In the genomic region with DNA sequence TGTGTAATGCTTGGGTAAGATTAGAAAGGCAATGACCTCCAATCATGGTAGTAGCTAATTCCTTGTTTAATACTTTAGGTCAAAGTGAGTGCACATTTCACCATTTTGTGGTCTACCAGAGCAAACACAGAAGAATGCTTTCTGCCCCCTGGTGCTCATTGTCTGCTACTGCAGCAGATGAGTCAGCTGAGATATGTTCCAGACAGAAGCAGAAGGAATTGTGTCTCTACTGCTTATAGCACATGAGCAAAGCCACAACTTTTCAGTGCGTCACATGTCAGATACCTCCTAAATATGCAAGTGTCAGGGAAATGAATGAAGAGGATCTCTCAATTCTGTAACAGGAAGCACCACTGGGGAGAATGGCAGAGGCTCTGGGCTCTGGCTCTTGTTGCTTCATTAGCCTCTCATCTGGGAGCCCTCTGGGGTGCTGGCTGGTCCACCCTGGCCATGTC, we compare ENCODE assay signal across 8 cellular contexts.
DNase-seq lines count a peak whose midpoint lies in the region; ATAC-seq and TF ChIP-seq lines count a peak whose summit lies in the region.

No MANE protein-coding gene starts in this region.

- DNase-seq in DMS114 treated with DMSO at 0.1 percent for 48 hours (lab: John Stamatoyannopoulos, UW; ENCODE audit: unreplicated experiment) (peak; percentile 15), KG1 (lab: John Stamatoyannopoulos, UW) (peak; percentile 62), SHP77 treated with DMSO at 0.1 percent for 48 hours (lab: John Stamatoyannopoulos, UW) (peak; percentile 29), foreskin melanocyte (peak; percentile 100), osteoblast (ENCODE audit: insufficient read length, low spot score, missing footprints) (peak; percentile 81), testis (peak; percentile 89)
- peak; percentile 66 for DNase-seq in activated effector memory CD4-positive, alpha-beta T cell treated with Interleukin-2 at 50 U/mL for 16 hours

- ATAC-seq in GM21529 (IDR thresholded peaks at IDR 0.05; ENCODE audit: unreplicated experiment) = peak; percentile 83

- H3K27me3 ChIP-seq in osteoblast (ENCODE audit: insufficient read depth, low read length) = no peaks in the 10 kb centered on the region
- no peaks in the 10 kb centered on the region for H3K27me3 ChIP-seq in testis

- H3K36me3 ChIP-seq in osteoblast (ENCODE audit: insufficient read depth, low read length) (no peaks in the 10 kb centered on the region), testis (ENCODE audit: low read depth, missing control alignments) (no peaks in the 10 kb centered on the region)

- H3K4me3 ChIP-seq in osteoblast (ENCODE audit: insufficient read depth, low read length) (no peak overlapping the region), testis (no peak overlapping the region)

- H3K9me3 ChIP-seq in osteoblast (ENCODE audit: low read depth, low read length) (no peaks in the 10 kb centered on the region), testis (no peaks in the 10 kb centered on the region)

- no peaks in the 10 kb centered on the region for H4K20me1 ChIP-seq in osteoblast (ENCODE audit: insufficient read depth, low read length)

- TF ChIP-seq POLR2A in testis (IDR thresholded peaks at IDR 0.05) = no peak

- H3K4me1 ChIP-seq in osteoblast (ENCODE audit: insufficient read depth, low read length) = peaks cover 14% of the 10 kb centered on the region
- peaks cover 10% of the 10 kb centered on the region for H3K4me1 ChIP-seq in testis

- peak; percentile 99 for TF ChIP-seq CTCF in osteoblast (IDR thresholded peaks at IDR 0.05; ENCODE audit: extremely low read depth, low read depth, low read length)
- peak; percentile 95 to 97 (median 96) for TF ChIP-seq CTCF in testis (IDR thresholded peaks at IDR 0.05)

- H3K27ac ChIP-seq in osteoblast (ENCODE audit: low read depth, low read length) (peak overlapping the region; percentile 59), testis (no peak overlapping the region)

- 44 to 50% methylated on average over 1 of the region's 1 CpG for WGBS in testis, 2 donors

- no peak overlapping the region for H3K4me2 ChIP-seq in osteoblast (ENCODE audit: insufficient read depth, low read length)

- intact Hi-C loops in testis (cut with DNase I; ENCODE audit: low total_unique reads) = loop anchor here (10.0 kb wide), 1 partner anchor 466 kb away; no protein-coding TSS in a partner anchor

- peak overlapping the region; percentile 63 for H2AFZ ChIP-seq in osteoblast (ENCODE audit: low read length)

- no peaks in the 10 kb centered on the region for H3K79me2 ChIP-seq in osteoblast (ENCODE audit: insufficient read depth, low read length)

Comparison
In these comparisons a context has a peak if more than half of its experiments do, and no peak if none do; other contexts are left out.
1. DNase-seq: peak in every context shown above with its lines; median percentile 100 in foreskin melanocyte; 89 in testis; 81 in osteoblast; 66 in activated effector memory CD4-positive, alpha-beta T cell treated with Interleukin-2 at 50 U/mL for 16 hours; 62 in KG1; 29 in SHP77 treated with DMSO at 0.1 percent for 48 hours; 15 in DMS114 treated with DMSO at 0.1 percent for 48 hours.